In the genomic region with DNA sequence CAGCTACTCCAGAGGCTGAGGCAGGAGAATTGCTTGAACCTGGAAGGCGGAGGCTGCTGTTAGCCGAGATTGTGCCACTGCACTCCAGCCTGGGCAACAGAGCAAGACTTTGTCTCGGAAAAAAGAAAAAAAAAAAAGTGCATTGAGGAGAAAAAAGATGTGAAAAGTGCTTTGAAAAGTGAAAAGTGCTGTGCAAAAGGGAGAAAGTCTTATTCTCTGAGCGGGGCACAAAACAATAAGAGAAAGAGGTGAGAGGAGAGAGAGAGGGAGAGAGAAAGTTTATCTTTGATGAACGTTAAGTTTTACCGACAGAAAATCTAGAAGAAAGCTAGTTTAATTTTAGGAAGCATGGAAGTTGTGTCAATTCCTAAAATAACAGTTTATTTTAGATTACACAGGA, we compare ENCODE assay signal across 21 cellular contexts. TPM values are rescaled to one million over a fixed set of nuclear protein-coding genes. Genes with fewer than 3 reads are reported as not detected.
"Had no signal": no experiment of that assay in that cellular context is flagged by ENCODE, and none has a peak within 500 bp of the region (broad histone marks: within the 10 kb centered on the region; RNA-seq: fewer than 3 reads in every experiment).

No MANE protein-coding gene starts in this region.

- H3K4me3 ChIP-seq: adrenal gland, ascending aorta, colonic mucosa, dorsolateral prefrontal cortex, esophagus muscularis mucosa, gastrocnemius medialis, skin epidermis, tibial artery had no signal

- H3K27me3 ChIP-seq: adrenal gland had no signal

- DNase-seq: activated T-cell treated with anti-CD3 and anti-CD28 coated beads, Interleukin-2, amount 50 U/mL, for 1 hour; dorsolateral prefrontal cortex; effector memory CD8-positive, alpha-beta T cell; gastrocnemius medialis; head of caudate nucleus; hypothalamus; nucleus accumbens; stimulated activated CD4-positive, alpha-beta T cell treated with anti-CD3 and anti-CD28 coated beads, Interleukin-1b, Interleukin-23, amount 100 ng/mL, for 48 hours; stimulated activated naive CD8-positive, alpha-beta T cell treated with anti-CD3 and anti-CD28 coated beads, Interleukin-15, amount 100 ng/mL, for 72 hours; tibial artery had no signal

- H3K36me3 Mint-ChIP-seq: activated naive CD4-positive, alpha-beta T cell treated with anti-CD3 and anti-CD28 coated beads, Interleukin-2, amount 50 U/mL, for 72 hours; memory B cell; natural killer cell treated with Interleukin-12 subunit alpha and Interleukin-12 subunit beta and Interleukin-15 and Interleukin-18, amount 100 ng/mL, for 72 hours had no signal

- H3K4me1 ChIP-seq: parathyroid adenoma had no signal

- H3K4me3 Mint-ChIP-seq: central memory CD8-positive, alpha-beta T cell; effector memory CD8-positive, alpha-beta T cell; memory B cell; natural killer cell treated with Interleukin-12 subunit alpha and Interleukin-12 subunit beta and Interleukin-15 and Interleukin-18, amount 100 ng/mL, for 72 hours; stimulated activated naive CD8-positive, alpha-beta T cell treated with anti-CD3 and anti-CD28 coated beads, Interleukin-15, amount 100 ng/mL, for 72 hours had no signal

- ATAC-seq: activated naive CD4-positive, alpha-beta T cell treated with anti-CD3 and anti-CD28 coated beads, Interleukin-2, amount 50 U/mL, for 72 hours; effector memory CD8-positive, alpha-beta T cell; gastrocnemius medialis; natural killer cell treated with Interleukin-12 subunit alpha and Interleukin-12 subunit beta and Interleukin-15 and Interleukin-18, amount 100 ng/mL, for 72 hours; stimulated activated naive CD8-positive, alpha-beta T cell treated with anti-CD3 and anti-CD28 coated beads, Interleukin-15, amount 100 ng/mL, for 72 hours had no signal

- H3K27ac Mint-ChIP-seq: activated naive CD4-positive, alpha-beta T cell treated with anti-CD3 and anti-CD28 coated beads, Interleukin-2, amount 50 U/mL, for 72 hours; effector memory CD8-positive, alpha-beta T cell; memory B cell; natural killer cell treated with Interleukin-12 subunit alpha and Interleukin-12 subunit beta and Interleukin-15 and Interleukin-18, amount 100 ng/mL, for 72 hours; stimulated activated naive CD8-positive, alpha-beta T cell treated with anti-CD3 and anti-CD28 coated beads, Interleukin-15, amount 100 ng/mL, for 72 hours had no signal

- H3K9me3 ChIP-seq: adrenal gland, ascending aorta, colonic mucosa, esophagus muscularis mucosa, gastrocnemius medialis, tibial artery had no signal

- H3K9me3 Mint-ChIP-seq: activated naive CD4-positive, alpha-beta T cell treated with anti-CD3 and anti-CD28 coated beads, Interleukin-2, amount 50 U/mL, for 72 hours; central memory CD8-positive, alpha-beta T cell; effector memory CD8-positive, alpha-beta T cell; memory B cell; natural killer cell treated with Interleukin-12 subunit alpha and Interleukin-12 subunit beta and Interleukin-15 and Interleukin-18, amount 100 ng/mL, for 72 hours; stimulated activated naive CD8-positive, alpha-beta T cell treated with anti-CD3 and anti-CD28 coated beads, Interleukin-15, amount 100 ng/mL, for 72 hours had no signal

- H3K36me3 ChIP-seq: adrenal gland, ascending aorta, colonic mucosa, esophagus muscularis mucosa, gastrocnemius medialis, tibial artery had no signal

- H3K79me2 ChIP-seq: parathyroid adenoma had no signal

- H3K9ac ChIP-seq: parathyroid adenoma had no signal

- H3K27ac ChIP-seq: ascending aorta, colonic mucosa, dorsolateral prefrontal cortex, esophagus muscularis mucosa, gastrocnemius medialis, parathyroid adenoma, skin epidermis, tibial artery had no signal

RNA-seq across cellular contexts. Expression of gene PACSIN1, which starts 3.9 kb away (rescaled TPM):
- total RNA-seq: ascending aorta, gastrocnemius medialis, pulmonary artery endothelial cell had no signal
